In the genomic region with DNA sequence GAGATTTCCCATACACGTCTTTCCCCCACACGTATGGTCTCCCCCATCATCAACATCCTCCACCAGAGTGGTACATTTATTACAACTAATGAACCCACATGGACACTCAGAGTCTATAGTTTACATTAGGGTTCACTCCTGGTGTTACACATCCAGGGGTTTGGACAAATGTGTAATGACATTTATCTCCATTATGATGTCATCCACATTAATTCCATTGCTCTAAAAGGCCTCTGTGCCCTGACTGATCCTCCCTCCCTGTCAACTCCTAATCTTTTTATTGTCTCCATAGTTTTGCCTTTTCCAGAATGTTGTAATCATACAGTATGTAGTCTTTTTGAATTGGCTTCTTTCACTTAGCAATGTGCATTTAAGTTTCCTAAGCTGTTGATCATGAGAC, we compare ENCODE assay signal across 3 cellular contexts.
A peak's percentile ranks its signal among the peaks of the same experiment; 100 is the strongest.
TF ChIP-seq lines count a peak whose summit lies in the region.

No MANE protein-coding gene starts in this region.

TF ChIP-seq in HepG2, 621 proteins besides CTCF, POLR2A, EP300 and RAD21:
- TF ChIP-seq ZNF572 (CRISPR knock-in tag; IDR thresholded peaks at IDR 0.05) (no peak), ATF7 (IDR thresholded peaks at IDR 0.05) (peak; percentile 84), ATF7 (CRISPR knock-in tag; IDR thresholded peaks at IDR 0.05) (no peak)

TF ChIP-seq in A549, 52 proteins besides CTCF, POLR2A, EP300 and RAD21:
- TF ChIP-seq NR3C1 (IDR thresholded peaks at IDR 0.05), result no peak
- TF ChIP-seq BCL3 (IDR thresholded peaks at IDR 0.05), result no peak
- TF ChIP-seq ZSCAN20 (CRISPR knock-in tag; IDR thresholded peaks at IDR 0.05), result no peak
- TF ChIP-seq HOXB13 (CRISPR knock-in tag; IDR thresholded peaks at IDR 0.05; ENCODE audit: low read depth), result no peak
- no peak for TF ChIP-seq NFE2L2 (conservative IDR thresholded peaks at IDR 0.05; ENCODE audit: low read length)
- TF ChIP-seq POLR2AphosphoS2 (conservative IDR thresholded peaks at IDR 0.05; ENCODE audit: low read length), result no peak
- TF ChIP-seq BHLHE40 (IDR thresholded peaks at IDR 0.05; ENCODE audit: low read depth, low read length), result no peak
- no peak for TF ChIP-seq MYC (IDR thresholded peaks at IDR 0.05; ENCODE audit: borderline replicate concordance, low read length)
- TF ChIP-seq MAX (IDR thresholded peaks at IDR 0.05), result no peak
- no peak for TF ChIP-seq SREBF2 (IDR thresholded peaks at IDR 0.05)
- no peak for TF ChIP-seq KDM5A (IDR thresholded peaks at IDR 0.05)
- TF ChIP-seq JUNB (IDR thresholded peaks at IDR 0.05), result no peak
- no peak for TF ChIP-seq ZC3H11A (IDR thresholded peaks at IDR 0.05)

TF ChIP-seq in HEK293, 187 proteins besides CTCF, POLR2A, EP300 and RAD21:
- TF ChIP-seq MZF1 (tag by site-specific recombination; IDR thresholded peaks at IDR 0.05; ENCODE audit: borderline replicate concordance) (no peak), ATF2 (tag by site-specific recombination; IDR thresholded peaks at IDR 0.05; ENCODE audit: low read depth) (peak; percentile 73)
